8 cellular contexts compared by ENCODE assay signal in the genomic region with DNA sequence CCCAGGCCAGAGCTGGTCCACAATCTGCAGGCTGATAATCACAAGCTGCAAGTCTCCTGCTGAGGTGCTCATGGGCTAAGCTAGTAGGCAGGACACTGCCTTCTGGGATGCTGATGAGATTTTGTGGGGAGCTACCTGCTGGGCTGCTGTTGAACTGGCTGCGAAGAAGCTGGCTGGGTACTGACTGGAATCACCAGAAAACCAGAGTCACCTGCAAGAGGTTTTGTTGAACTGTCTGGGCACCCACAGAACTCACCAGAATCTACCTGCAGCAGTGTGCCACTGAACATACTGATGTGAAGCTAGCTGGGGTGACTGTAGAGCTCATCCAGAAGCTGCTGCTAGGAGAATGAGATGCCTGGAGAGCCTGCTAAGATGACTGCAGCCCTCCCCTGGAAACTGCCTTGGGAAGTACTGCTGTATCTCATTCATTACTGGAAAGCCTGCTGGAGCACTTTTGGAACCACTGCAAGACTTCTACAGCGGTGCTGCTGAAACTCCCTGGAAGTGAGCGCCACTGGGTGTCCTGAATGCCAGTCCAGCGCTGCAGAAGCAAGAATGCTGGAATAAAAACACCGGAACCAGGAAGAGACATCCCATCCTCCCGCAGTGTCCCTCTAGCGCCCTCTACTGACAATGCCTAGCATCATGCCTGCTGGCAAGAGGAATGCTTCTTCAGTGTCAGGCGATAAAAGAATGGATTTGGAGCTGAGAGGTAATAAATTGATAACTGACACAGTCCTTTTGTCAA.
DNase-seq lines count a peak whose midpoint lies in the region; ATAC-seq and TF ChIP-seq lines count a peak whose summit lies in the region.

No MANE protein-coding gene starts in this region.

- no peaks in the 10 kb centered on the region for H3K27me3 ChIP-seq in thyroid gland

- H3K36me3 Mint-ChIP-seq in nephron progenitor cell (ENCODE audit: low read depth): no peaks in the 10 kb centered on the region

- no peak for TF ChIP-seq POLR2A in thyroid gland (IDR thresholded peaks at IDR 0.05)

- intact Hi-C loops in thyroid gland (cut with DNase I): no loop called here

- H3K27ac ChIP-seq in thyroid gland: no peak overlapping the region

- no peaks in the 10 kb centered on the region for H3K4me1 Mint-ChIP-seq in nephron progenitor cell

- WGBS in thyroid gland, 2 donors: 8 to 35% methylated on average over 8 of the region's 8 CpGs

- H3K9me3 Mint-ChIP-seq in nephron progenitor cell: peaks cover 29% of the 10 kb centered on the region

- H3K4me1 ChIP-seq in thyroid gland: no peaks in the 10 kb centered on the region

- H3K27me3 Mint-ChIP-seq in nephron progenitor cell (ENCODE audit: low read depth, poor library complexity): peaks cover 17% of the 10 kb centered on the region

- no peaks in the 10 kb centered on the region for H3K36me3 ChIP-seq in thyroid gland

- DNase-seq in GDM1 (lab: John Stamatoyannopoulos, UW) (peak; percentile 44), NCI-H82 (lab: John Stamatoyannopoulos, UW) (peak; percentile 88), activated T-cell treated with anti-CD3 and anti-CD28 coated beads for 24 hours (ENCODE audit: low read depth) (peak; percentile 23), fibroblast of peridontal ligament (ENCODE audit: extremely low read depth) (peak; percentile 87), nephron progenitor cell (peak; percentile 79), thyroid gland (peak; percentile 46 to 73)

- peak overlapping the region; percentile 73 for H3K4me3 Mint-ChIP-seq in nephron progenitor cell

- H3K9me3 ChIP-seq in thyroid gland: no peaks in the 10 kb centered on the region

- H3K27ac Mint-ChIP-seq in nephron progenitor cell: no peak overlapping the region

- TF ChIP-seq CTCF in nephron progenitor cell (IDR thresholded peaks at IDR 0.05) (peak; percentile 97), thyroid gland (IDR thresholded peaks at IDR 0.05) (peak; percentile 42 to 91 (median 62))

- peak; percentile 69 for ATAC-seq in HG03378 (IDR thresholded peaks at IDR 0.05; ENCODE audit: unreplicated experiment)
- ATAC-seq in GM19324 (IDR thresholded peaks at IDR 0.05; ENCODE audit: low FRiP score, unreplicated experiment): no peak

- no peak overlapping the region for H3K4me3 ChIP-seq in thyroid gland (replicated peaks in 1 of 3)

Comparison
In these comparisons a context has a peak if more than half of its experiments do, and no peak if none do; other contexts are left out.
1. DNase-seq: peak in every context shown above with its lines; median percentile 88 in NCI-H82; 87 in fibroblast of peridontal ligament; 79 in nephron progenitor cell; 60 in thyroid gland; 44 in GDM1; 23 in activated T-cell treated with anti-CD3 and anti-CD28 coated beads for 24 hours.